1 cellular context compared by ENCODE assay signal in the genomic region with DNA sequence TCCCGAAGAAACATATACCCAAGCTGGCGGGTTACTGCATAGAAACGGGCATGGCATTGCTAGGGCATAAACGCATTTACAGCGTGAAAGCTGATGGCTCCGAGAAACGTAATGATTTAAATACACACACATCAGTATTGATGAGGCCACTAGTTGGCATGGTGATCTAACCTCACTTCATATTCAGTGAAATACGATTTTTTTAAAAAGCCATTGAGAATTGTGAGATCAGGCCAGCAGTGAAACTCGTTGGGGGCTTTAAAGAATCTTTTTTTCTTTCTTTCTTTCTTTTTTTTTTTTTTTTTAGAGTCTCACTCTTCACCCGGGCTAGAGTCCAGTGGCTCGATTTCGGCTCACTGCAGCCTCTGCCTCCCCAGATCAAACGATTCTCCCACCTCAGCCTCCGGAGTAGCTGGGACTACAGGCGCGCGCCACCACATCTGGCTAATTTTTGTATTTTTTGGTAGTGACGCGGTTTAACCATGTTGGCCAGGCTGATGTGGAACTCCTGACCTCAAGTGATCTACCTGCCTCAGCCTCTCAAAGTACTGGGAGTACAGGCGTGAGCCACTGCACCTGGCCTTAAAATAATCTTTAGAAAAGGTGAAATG.
TF ChIP-seq lines count a peak whose summit lies in the region.

No MANE protein-coding gene starts in this region.

TF ChIP-seq in SK-N-SH, 30 proteins besides CTCF, POLR2A, EP300 and RAD21 (continued from another document):
- TF ChIP-seq TAF1 (IDR thresholded peaks at IDR 0.05; ENCODE audit: borderline replicate concordance, low read depth, low read length) (no peak), GATA2 (CRISPR knock-in tag; IDR thresholded peaks at IDR 0.05) (no peak), EZH2phosphoT487 (IDR thresholded peaks at IDR 0.05; ENCODE audit: borderline replicate concordance, low read depth) (no peak), JUND (IDR thresholded peaks at IDR 0.05) (no peak), MEF2A (IDR thresholded peaks at IDR 0.05; ENCODE audit: borderline replicate concordance, low read depth) (no peak), ELF1 (IDR thresholded peaks at IDR 0.05) (no peak), CHD2 (IDR thresholded peaks at IDR 0.05; ENCODE audit: low read length, partially characterized antibody) (no peak), TEAD4 (IDR thresholded peaks at IDR 0.05; ENCODE audit: borderline replicate concordance, insufficient read depth) (no peak), RXRA (IDR thresholded peaks at IDR 0.05; ENCODE audit: borderline replicate concordance, low read depth) (no peak), SIN3A (IDR thresholded peaks at IDR 0.05; ENCODE audit: borderline replicate concordance, low read depth, low read length) (no peak), POLR2AphosphoS5 (IDR thresholded peaks at IDR 0.05; ENCODE audit: low read depth, low read length) (no peak), FOSL2 (IDR thresholded peaks at IDR 0.05; ENCODE audit: borderline replicate concordance, low read depth) (no peak)
